9 cellular contexts compared by ENCODE assay signal in genomic region chr10:5466451-5466996, GRCh38. TPM values are rescaled to one million over a fixed set of nuclear protein-coding genes. Genes with fewer than 3 reads are reported as not detected.
DNase-seq lines count a peak whose midpoint lies in the region; ATAC-seq and TF ChIP-seq lines count a peak whose summit lies in the region.
"Had no signal": no experiment of that assay in that cellular context is flagged by ENCODE, and none has a peak within 500 bp of the region (broad histone marks: within the 10 kb centered on the region; RNA-seq: fewer than 3 reads in every experiment).

No MANE protein-coding gene starts in this region.

- peaks cover 7% of the 10 kb centered on the region for H3K4me1 ChIP-seq in osteoblast (ENCODE audit: insufficient read depth, low read length)

- no peak overlapping the region for H3K4me2 ChIP-seq in osteoblast (ENCODE audit: insufficient read depth, low read length)

- TF ChIP-seq CTCF in fibroblast of pulmonary artery (IDR thresholded peaks at IDR 0.05; ENCODE audit: low read length, missing control alignments) (no peak), osteoblast (IDR thresholded peaks at IDR 0.05; ENCODE audit: extremely low read depth, low read depth, low read length) (no peak)

- H3K4me3 ChIP-seq in fibroblast of pulmonary artery (replicated peaks; ENCODE audit: low read depth, low read length) (no peak overlapping the region), osteoblast (ENCODE audit: insufficient read depth, low read length) (no peak overlapping the region)

- no peaks in the 10 kb centered on the region for H3K9me3 ChIP-seq in osteoblast (ENCODE audit: low read depth, low read length)

- H3K36me3 ChIP-seq in osteoblast (ENCODE audit: insufficient read depth, low read length): no peaks in the 10 kb centered on the region

- H3K79me2 ChIP-seq in osteoblast (ENCODE audit: insufficient read depth, low read length): no peaks in the 10 kb centered on the region

- H4K20me1 ChIP-seq in osteoblast (ENCODE audit: insufficient read depth, low read length): no peaks in the 10 kb centered on the region

- no peak overlapping the region for H3K27ac ChIP-seq in osteoblast (ENCODE audit: low read depth, low read length)

- ATAC-seq in HG02981 (IDR thresholded peaks at IDR 0.05; ENCODE audit: unreplicated experiment): no peak

- H3K27me3 ChIP-seq in osteoblast (ENCODE audit: insufficient read depth, low read length): no peaks in the 10 kb centered on the region

- peak; percentile 69 for DNase-seq in Daoy (ENCODE audit: low read depth)
- DNase-seq in NCI-H2171 (lab: John Stamatoyannopoulos, UW): peak; percentile 48
- DNase-seq in fibroblast of pulmonary artery (ENCODE audit: low read depth): peak; percentile 57
- DNase-seq in osteoblast (ENCODE audit: insufficient read length, low spot score, missing footprints): peak; percentile 73
- DNase-seq in activated CD4-positive, alpha-beta T cell treated with anti-CD3 and anti-CD28 coated beads, Interleukin-2, amount 50 U/mL, for 48 hours: no peak
- no peak for DNase-seq in activated CD8-positive, alpha-beta memory T cell treated with anti-CD3 and anti-CD28 coated beads for 24 hours
- no peak for DNase-seq in stimulated activated CD4-positive, alpha-beta T cell treated with anti-CD3 and anti-CD28 coated beads, Interleukin-4, amount 100 ng/mL, for 1 hour

- H2AFZ ChIP-seq in osteoblast (ENCODE audit: low read length): no peak overlapping the region

RNA-seq across cellular contexts. Expression of gene CALML5, which starts 32.8 kb away (rescaled TPM):
- total RNA-seq in Daoy (2014; rRNA removed; shearing (Covaris generic)): not detected in 2 replicates
- not detected in 2 replicates for total RNA-seq in osteoblast
- total RNA-seq: pulmonary artery endothelial cell had no signal

RNA-seq across cellular contexts. Expression of gene NET1, which starts 54.2 kb away (rescaled TPM):
- 84.6 and 88.9 TPM in 2 replicates for total RNA-seq in Daoy (2014; rRNA removed; shearing (Covaris generic))
- 51.0 and 74.0 TPM in 2 replicates for total RNA-seq in osteoblast

RNA-seq across cellular contexts. Expression of gene CALML3, which starts 58.2 kb away (rescaled TPM):
- not detected in 2 replicates for total RNA-seq in Daoy (2014; rRNA removed; shearing (Covaris generic))
- total RNA-seq in osteoblast: not detected in 2 replicates
- total RNA-seq: pulmonary artery endothelial cell had no signal

Comparison
In these comparisons a context has a peak if more than half of its experiments do, and no peak if none do; other contexts are left out.
1. DNase-seq: peak in Daoy (single experiment), NCI-H2171 (single experiment), fibroblast of pulmonary artery (single experiment) and osteoblast (single experiment); none in activated CD4-positive, alpha-beta T cell treated with anti-CD3 and anti-CD28 coated beads, Interleukin-2, amount 50 U/mL, for 48 hours (0 of 2), activated CD8-positive, alpha-beta memory T cell treated with anti-CD3 and anti-CD28 coated beads for 24 hours (single experiment) and stimulated activated CD4-positive, alpha-beta T cell treated with anti-CD3 and anti-CD28 coated beads, Interleukin-4, amount 100 ng/mL, for 1 hour (single experiment).